In the genomic region with DNA sequence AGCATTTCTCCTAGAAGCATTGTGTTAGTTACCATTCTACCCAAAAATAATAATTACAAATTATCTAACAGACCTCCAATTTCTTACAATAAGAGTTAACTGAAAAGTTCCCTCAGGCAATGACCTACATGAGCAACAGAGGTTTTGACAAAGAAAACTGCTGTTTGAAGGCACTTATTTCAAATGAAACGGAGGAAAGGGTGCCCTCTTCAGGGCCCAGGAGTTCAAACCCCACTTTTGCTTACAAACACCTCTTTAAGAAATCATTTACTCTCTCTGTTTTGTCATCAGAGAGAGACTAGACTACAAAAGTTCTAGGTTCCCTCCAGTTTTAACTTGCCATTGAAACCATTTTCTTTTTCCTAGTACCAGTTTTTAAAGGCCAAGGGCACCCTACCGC, we compare ENCODE assay signal across 10 cellular contexts. TPM values are rescaled to one million over a fixed set of nuclear protein-coding genes. Genes with fewer than 3 reads are reported as not detected.
DNase-seq lines count a peak whose midpoint lies in the region; ATAC-seq, FAIRE-seq and TF ChIP-seq lines count a peak whose summit lies in the region.
"Had no signal": no experiment of that assay in that cellular context is flagged by ENCODE, and none has a peak within 500 bp of the region (broad histone marks: within the 10 kb centered on the region; RNA-seq: fewer than 3 reads in every experiment).

No MANE protein-coding gene starts in this region.

- H3K4me3 ChIP-seq in brain microvascular endothelial cell (ENCODE audit: low read depth, low read length), result no peak overlapping the region
- H3K4me3 ChIP-seq in liver (ENCODE audit: low read depth in 1 of 3, low read length in 3 of 3), result no peak overlapping the region
- H3K4me3 ChIP-seq: skin epidermis had no signal

- H3K9ac ChIP-seq in liver (ENCODE audit: low read depth in 1 of 2, low read length in 2 of 2), result no peak overlapping the region

- no peak for ATAC-seq in HG03025 (IDR thresholded peaks at IDR 0.05; ENCODE audit: low FRiP score, unreplicated experiment)
- no peak for ATAC-seq in HG02571 (IDR thresholded peaks at IDR 0.05; ENCODE audit: unreplicated experiment)
- no peak for ATAC-seq in HG03469 (IDR thresholded peaks at IDR 0.05; ENCODE audit: unreplicated experiment)

- WGBS in liver, result 80% methylated on average over 2 of the region's 2 CpGs

- H3K27me3 ChIP-seq in brain microvascular endothelial cell (replicated peaks) (no peaks in the 10 kb centered on the region), liver (ENCODE audit: control insufficient read depth in 4 of 4, insufficient read depth in 4 of 4, low read length in 3 of 4) (no peaks in the 10 kb centered on the region)

- DNase-seq in M059J (ENCODE audit: low read depth), result peak; percentile 22
- no peak for DNase-seq in brain microvascular endothelial cell
- DNase-seq in HPDE6-E6E7 (ENCODE audit: extremely low spot score), result no peak
- DNase-seq: cortex of kidney had no signal

- in situ Hi-C loops in brain microvascular endothelial cell (cut with HindIII; ENCODE audit: low pct_ligation_motif_present, low sequenced_read_pairs), result no loop called here

- FAIRE-seq in G401.6 (lab: Jason Lieb, UNC), result peak; percentile 47

- H3K36me3 ChIP-seq in brain microvascular endothelial cell (replicated peaks) (peaks cover 10% of the 10 kb centered on the region), liver (ENCODE audit: control insufficient read depth in 4 of 4, insufficient read depth in 3 of 4, low read depth in 1 of 4, low read length in 3 of 4) (peaks cover 4 to 18% (median 8%) of the 10 kb centered on the region in 4 donors)

- no peaks in the 10 kb centered on the region for H3K9me3 ChIP-seq in liver (ENCODE audit: control insufficient read depth in 4 of 4, low read length in 3 of 4)

- H3K4me1 ChIP-seq in liver (ENCODE audit: control insufficient read depth in 4 of 4, insufficient read depth in 4 of 4, low read length in 3 of 4), result no peaks in the 10 kb centered on the region

- TF ChIP-seq RAD21 in liver (IDR thresholded peaks at IDR 0.05), result no peak

- H3K27ac ChIP-seq in brain microvascular endothelial cell, result no peak overlapping the region
- H3K27ac ChIP-seq in liver (ENCODE audit: low read depth in 1 of 2, low read length in 2 of 2), result no peak overlapping the region
- H3K27ac ChIP-seq: skin epidermis had no signal

- TF ChIP-seq CTCF in brain microvascular endothelial cell (IDR thresholded peaks at IDR 0.05; ENCODE audit: low read depth, low read length, missing control alignments), result peak; percentile 39
- TF ChIP-seq CTCF in liver (IDR thresholded peaks at IDR 0.05; ENCODE audit: low read depth, low read length, missing input control), result peak; percentile 8

TF ChIP-seq in liver, 16 proteins besides CTCF, POLR2A, EP300 and RAD21:
- no peak for TF ChIP-seq YY1 (IDR thresholded peaks at IDR 0.05)
- no peak for TF ChIP-seq NR2F2 (IDR thresholded peaks at IDR 0.05)
- TF ChIP-seq SP1 (IDR thresholded peaks at IDR 0.05), result no peak
- no peak for TF ChIP-seq FOXA1 (IDR thresholded peaks at IDR 0.05)
- no peak for TF ChIP-seq EGR1 (IDR thresholded peaks at IDR 0.05; ENCODE audit: low read depth in 2 of 2)
- TF ChIP-seq, protein P1, sequence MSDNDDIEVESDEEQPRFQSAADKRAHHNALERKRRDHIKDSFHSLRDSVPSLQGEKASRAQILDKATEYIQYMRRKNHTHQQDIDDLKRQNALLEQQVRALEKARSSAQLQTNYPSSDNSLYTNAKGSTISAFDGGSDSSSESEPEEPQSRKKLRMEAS (IDR thresholded peaks at IDR 0.05), result no peak
- TF ChIP-seq RXRA (IDR thresholded peaks at IDR 0.05), result no peak

RNA-seq across cellular contexts. Expression of a gene that starts 56.7 kb away (rescaled TPM):
- total RNA-seq in M059J (2014; rRNA removed; shearing (Covaris generic)), result 28.6 and 32.2 TPM in 2 replicates
- 10 to 100 TPM; 19.9 to 25.7 TPM for total RNA-seq in liver
- polyA plus RNA-seq in liver, result 10 to 100 TPM in 1 of 2 donors, 1 to 10 TPM in 1; 3.7 to 10.2 TPM
